In genomic region chr15:43746903-43747309, GRCh38 we compare ENCODE assay signal across 9 cellular contexts. TPM values are rescaled to one million over a fixed set of nuclear protein-coding genes. Genes with fewer than 3 reads are reported as not detected.
DNase-seq lines count a peak whose midpoint lies in the region; ATAC-seq, FAIRE-seq and TF ChIP-seq lines count a peak whose summit lies in the region.
"Not testable (repeated sequence)": the region's sequence is repeated elsewhere in the genome, so short reads cannot be mapped to it uniquely, and the experiment has no call there.
"Had no signal": no experiment of that assay in that cellular context is flagged by ENCODE, and none has a peak within 500 bp of the region (broad histone marks: within the 10 kb centered on the region; RNA-seq: fewer than 3 reads in every experiment).

No MANE protein-coding gene starts in this region.

- not testable (repeated sequence) for TF ChIP-seq CTCF in keratinocyte (optimal IDR thresholded peaks at IDR 0.05 in 1 of 3, IDR thresholded peaks at IDR 0.05 in 1 of 3, conservative IDR thresholded peaks at IDR 0.05 in 1 of 3; ENCODE audit: extremely low read depth in 1 of 3, insufficient read depth in 2 of 3, low read length in 3 of 3); psoas muscle (IDR thresholded peaks at IDR 0.05)

- dilution Hi-C loops in keratinocyte (cut with MboI; ENCODE audit: extremely low pct_ligation_motif_present, low sequenced_read_pairs) = not testable (repeated sequence)

- H3K9ac ChIP-seq in keratinocyte (ENCODE audit: control insufficient read depth, extremely low read depth, insufficient read depth, low read length) = peak overlapping the region; percentile 94

- in situ Hi-C loops in ACHN (cut with HindIII; ENCODE audit: low pct_ligation_motif_present, low pct_unique_long_range_greater_than_20kb, low sequenced_read_pairs) = not testable (repeated sequence)

- H3K27ac Mint-ChIP-seq in activated CD4-positive, alpha-beta T cell treated with anti-CD3 and anti-CD28 coated beads, Interleukin-2, amount 10 ng/mL, durations not matched to agents 7 days and 5 days = peak overlapping the region; percentile 99

- H3K4me3 ChIP-seq in ectodermal cell (ENCODE audit: insufficient read depth, low read depth, low read length) = peak overlapping the region; percentile 74
- peak overlapping the region; percentile 74 to 91 (median 78) for H3K4me3 ChIP-seq in keratinocyte (ENCODE audit: control insufficient read depth in 2 of 3, extremely low read depth in 1 of 3, insufficient read depth in 2 of 3, low read depth in 1 of 3, low read length in 3 of 3)
- peak overlapping the region; percentile 86 for H3K4me3 ChIP-seq in psoas muscle

- not testable (repeated sequence) for H3K4me1 ChIP-seq in ectodermal cell (ENCODE audit: control insufficient read depth, insufficient read depth, low read length); psoas muscle
- H3K4me1 ChIP-seq in keratinocyte (ENCODE audit: control insufficient read depth, extremely low read depth, insufficient read depth, low read length) = peaks cover 25% of the 10 kb centered on the region

- H3K4me1 Mint-ChIP-seq in activated CD4-positive, alpha-beta T cell treated with anti-CD3 and anti-CD28 coated beads, Interleukin-2, amount 10 ng/mL, durations not matched to agents 7 days and 5 days = peaks cover 40% of the 10 kb centered on the region

- H3K4me2 ChIP-seq in keratinocyte (ENCODE audit: control insufficient read depth, extremely low read depth, insufficient read depth, low read depth, low read length) = peak overlapping the region; percentile 86

- not testable (repeated sequence) for H3K27me3 Mint-ChIP-seq in activated CD4-positive, alpha-beta T cell treated with anti-CD3 and anti-CD28 coated beads, Interleukin-2, amount 10 ng/mL, durations not matched to agents 7 days and 5 days

- H4K20me1 ChIP-seq in keratinocyte (ENCODE audit: control insufficient read depth, extremely low read depth, insufficient read depth, low read length) = peaks cover 23% of the 10 kb centered on the region

- peaks cover 55% of the 10 kb centered on the region for H3K79me2 ChIP-seq in keratinocyte (ENCODE audit: control insufficient read depth, insufficient read depth, low read length)

- H3K9me3 Mint-ChIP-seq in activated CD4-positive, alpha-beta T cell treated with anti-CD3 and anti-CD28 coated beads, Interleukin-2, amount 10 ng/mL, durations not matched to agents 7 days and 5 days = not testable (repeated sequence)

- intact Hi-C loops in psoas muscle (cut with DNase I) = not testable (repeated sequence)

- H3K27ac ChIP-seq in ectodermal cell (ENCODE audit: insufficient read depth, low read depth, low read length, poor library complexity, severe bottlenecking) = peak overlapping the region; percentile 76
- H3K27ac ChIP-seq in keratinocyte (ENCODE audit: control insufficient read depth, insufficient read depth, low read length) = peak overlapping the region; percentile 85
- peak overlapping the region; percentile 92 for H3K27ac ChIP-seq in psoas muscle

- H3K9me1 ChIP-seq in keratinocyte (ENCODE audit: control insufficient read depth, extremely low read depth, insufficient read depth, low read length) = not testable (repeated sequence)

- POLR2A ChIA-PET in activated CD4-positive, alpha-beta T cell treated with anti-CD3 and anti-CD28 coated beads, Interleukin-2, amount 10 ng/mL, durations not matched to agents 7 days and 5 days (lab: Charles Lee) = not testable (repeated sequence)

- peaks cover 22% of the 10 kb centered on the region for H3K36me3 Mint-ChIP-seq in activated CD4-positive, alpha-beta T cell treated with anti-CD3 and anti-CD28 coated beads, Interleukin-2, amount 10 ng/mL, durations not matched to agents 7 days and 5 days (ENCODE audit: low read depth)

- ATAC-seq in GM19324 (IDR thresholded peaks at IDR 0.05; ENCODE audit: low FRiP score, unreplicated experiment) (peak; percentile 21), HG03139 (IDR thresholded peaks at IDR 0.05; ENCODE audit: unreplicated experiment) (peak; percentile 10), psoas muscle (peak; percentile 32 to 52 (median 42))

- not testable (repeated sequence) for H3K9me3 ChIP-seq in ectodermal cell (ENCODE audit: control insufficient read depth, low read length); keratinocyte (ENCODE audit: control insufficient read depth, low read depth, low read length); psoas muscle

- H3K36me3 ChIP-seq in ectodermal cell (ENCODE audit: control insufficient read depth, insufficient read depth, low read length); keratinocyte (ENCODE audit: control insufficient read depth in 2 of 2, extremely low read depth in 1 of 2, insufficient read depth in 2 of 2, low read length in 2 of 2); psoas muscle (ENCODE audit: insufficient read depth in 1 of 2, low read depth in 1 of 2): not testable (repeated sequence)

- H2AFZ ChIP-seq in keratinocyte (ENCODE audit: control insufficient read depth, low read length) = not testable (repeated sequence)

- DNase-seq in ACHN (peak; percentile 12), NCI-H774 (lab: John Stamatoyannopoulos, UW) (peak; percentile 4)
- peak; percentile 12 for DNase-seq in activated CD4-positive, alpha-beta T cell treated with anti-CD3 and anti-CD28 coated beads, Interleukin-2, amount 10 ng/mL, durations not matched to agents 7 days and 5 days
- not testable (repeated sequence) for DNase-seq in keratinocyte (ENCODE audit: low read depth, low spot score); psoas muscle

- peak overlapping the region; percentile 98 for H3K4me3 Mint-ChIP-seq in activated CD4-positive, alpha-beta T cell treated with anti-CD3 and anti-CD28 coated beads, Interleukin-2, amount 10 ng/mL, durations not matched to agents 7 days and 5 days

- CTCF ChIA-PET in activated CD4-positive, alpha-beta T cell treated with anti-CD3 and anti-CD28 coated beads, Interleukin-2, amount 10 ng/mL, durations not matched to agents 7 days and 5 days (lab: Charles Lee) = interaction anchor here (1.2 to 1.3 kb wide), 2 partner anchors 10 to 30 kb away, joined by 3 read pairs; partner anchors contain the start of gene ELL3

- H3K27me3 ChIP-seq in ectodermal cell (ENCODE audit: control insufficient read depth, insufficient read depth, low read length, poor library complexity, severe bottlenecking); keratinocyte (ENCODE audit: control insufficient read depth, extremely low read depth, insufficient read depth, low read length); psoas muscle (ENCODE audit: insufficient read depth in 3 of 3, low read length in 2 of 3): not testable (repeated sequence)

- 0 to 1% methylated on average over 11 to 12 of the region's 12 CpGs for WGBS in ectodermal cell, 2 experiments
- WGBS in psoas muscle, 3 donors = 1 to 7% (median 2%) methylated on average over 9 to 12 of the region's 12 CpGs

- peak; percentile 60 for FAIRE-seq in keratinocyte (lab: Jason Lieb, UNC)

RNA-seq across cellular contexts. Expression of gene PDIA3, which starts 0.7 kb away (rescaled TPM):
- total RNA-seq in activated CD4-positive, alpha-beta T cell treated with anti-CD3 and anti-CD28 coated beads, Interleukin-2, amount 10 ng/mL, durations not matched to agents 7 days and 5 days = 100 to 1,000 TPM; 304 to 330 TPM
- polyA plus RNA-seq in ectodermal cell (2013, experiment 1 of 4) = 501 TPM
- polyA plus RNA-seq in ectodermal cell (2013, experiment 2 of 4) = 450 TPM
- 390 TPM for polyA plus RNA-seq in ectodermal cell (2013, experiment 3 of 4)
- 389 TPM for polyA plus RNA-seq in ectodermal cell (2013, experiment 4 of 4)
- polyA plus RNA-seq in keratinocyte (124 to 353 TPM (median 338 TPM) in 3 replicates), psoas muscle (10 to 100 TPM; 48.0 to 89.0 (median 50.0) TPM)
- polyA plus RNA-seq in keratinocyte (2011; ENCODE audit: low read depth) = 419 TPM
- 150 and 192 TPM in 2 replicates for polyA plus RNA-seq in keratinocyte (2011; cell fraction: cytosol; rRNA removed)
- polyA plus RNA-seq in keratinocyte (2011; cell fraction: nucleus; rRNA removed) = 518 and 549 TPM in 2 replicates
- 261 and 703 TPM in 2 replicates for polyA plus RNA-seq in keratinocyte (2012; ENCODE audit: low replicate concordance)
- polyA minus RNA-seq in keratinocyte = 22.4 to 78.3 TPM (median 43.8 TPM) in 3 replicates
- 98.8 TPM for polyA minus RNA-seq in keratinocyte (2011; cell fraction: cytosol; rRNA and poly(A)+ RNA removed)
- 72.3 and 180 TPM in 2 replicates for polyA minus RNA-seq in keratinocyte (2011; cell fraction: nucleus; rRNA and poly(A)+ RNA removed)
- total RNA-seq in psoas muscle = 10 to 100 TPM; 49.5 to 81.9 (median 66.7) TPM

RNA-seq across cellular contexts. Expression of gene ELL3, which starts 29.9 kb away (rescaled TPM):
- 1 to 10 TPM; 2.5 to 2.9 TPM for total RNA-seq in activated CD4-positive, alpha-beta T cell treated with anti-CD3 and anti-CD28 coated beads, Interleukin-2, amount 10 ng/mL, durations not matched to agents 7 days and 5 days
- 1.1 TPM for polyA plus RNA-seq in ectodermal cell (2013, experiment 1 of 4)
- 1.2 TPM for polyA plus RNA-seq in ectodermal cell (2013, experiment 2 of 4)
- polyA plus RNA-seq in ectodermal cell (2013, experiment 3 of 4) = 1.2 TPM
- 2.8 TPM for polyA plus RNA-seq in ectodermal cell (2013, experiment 4 of 4)
- 10.6 to 52.2 TPM (median 17.9 TPM) in 3 replicates for polyA plus RNA-seq in keratinocyte
- 28.3 TPM for polyA plus RNA-seq in keratinocyte (2011; ENCODE audit: low read depth)
- 25.9 and 27.2 TPM in 2 replicates for polyA plus RNA-seq in keratinocyte (2011; cell fraction: cytosol; rRNA removed)
- 50.6 and 51.3 TPM in 2 replicates for polyA plus RNA-seq in keratinocyte (2011; cell fraction: nucleus; rRNA removed)
- 10.4 and 22.5 TPM in 2 replicates for polyA plus RNA-seq in keratinocyte (2012; ENCODE audit: low replicate concordance)
- polyA minus RNA-seq in keratinocyte = 17.1 to 57.7 TPM (median 25.7 TPM) in 3 replicates
- polyA minus RNA-seq in keratinocyte (2011; cell fraction: cytosol; rRNA and poly(A)+ RNA removed) = 29.7 TPM
- polyA minus RNA-seq in keratinocyte (2011; cell fraction: nucleus; rRNA and poly(A)+ RNA removed) = 22.2 and 25.0 TPM in 2 replicates
- 1 to 10 TPM; 1.3 to 8.5 (median 2.3) TPM for total RNA-seq in psoas muscle
- 1 to 10 TPM; 1.5 to 4.6 (median 4.1) TPM for polyA plus RNA-seq in psoas muscle

RNA-seq across cellular contexts. Expression of gene SERF2, which starts 45.2 kb away (rescaled TPM):
- total RNA-seq in activated CD4-positive, alpha-beta T cell treated with anti-CD3 and anti-CD28 coated beads, Interleukin-2, amount 10 ng/mL, durations not matched to agents 7 days and 5 days = 100 to 1,000 TPM; 956 to 981 TPM
- polyA plus RNA-seq in ectodermal cell (2013, experiment 1 of 4) = 666 TPM
- polyA plus RNA-seq in ectodermal cell (2013, experiment 2 of 4) = 569 TPM
- polyA plus RNA-seq in ectodermal cell (2013, experiment 3 of 4) = 632 TPM
- polyA plus RNA-seq in ectodermal cell (2013, experiment 4 of 4) = 697 TPM
- polyA plus RNA-seq in keratinocyte = 534 to 968 TPM (median 719 TPM) in 3 replicates
- 322 TPM for polyA plus RNA-seq in keratinocyte (2011; ENCODE audit: low read depth)
- polyA plus RNA-seq in keratinocyte (2011; cell fraction: cytosol; rRNA removed) = 946 and 1,578 TPM in 2 replicates
- polyA plus RNA-seq in keratinocyte (2011; cell fraction: nucleus; rRNA removed) = 342 and 481 TPM in 2 replicates
- polyA plus RNA-seq in keratinocyte (2012; ENCODE audit: low replicate concordance) = 796 and 1,089 TPM in 2 replicates
- polyA minus RNA-seq in keratinocyte = 191 to 493 TPM (median 480 TPM) in 3 replicates
- 254 TPM for polyA minus RNA-seq in keratinocyte (2011; cell fraction: cytosol; rRNA and poly(A)+ RNA removed)
- 50.3 and 53.9 TPM in 2 replicates for polyA minus RNA-seq in keratinocyte (2011; cell fraction: nucleus; rRNA and poly(A)+ RNA removed)
- 1,000 to 10,000 TPM in 1 of 4 donors, 100 to 1,000 TPM in 3; 471 to 1,023 (median 623) TPM for total RNA-seq in psoas muscle
- polyA plus RNA-seq in psoas muscle = 1,000 to 10,000 TPM; 1,091 to 1,648 (median 1,147) TPM

RNA-seq across cellular contexts. Expression of gene SERINC4, which starts 53.1 kb away (rescaled TPM):
- total RNA-seq in activated CD4-positive, alpha-beta T cell treated with anti-CD3 and anti-CD28 coated beads, Interleukin-2, amount 10 ng/mL, durations not matched to agents 7 days and 5 days = under 1 TPM; 0.37 to 0.50 TPM
- polyA plus RNA-seq in ectodermal cell (2013, experiment 1 of 4) = not detected
- 0.09 TPM for polyA plus RNA-seq in ectodermal cell (2013, experiment 2 of 4)
- 0.11 TPM for polyA plus RNA-seq in ectodermal cell (2013, experiment 3 of 4)
- 0.24 TPM for polyA plus RNA-seq in ectodermal cell (2013, experiment 4 of 4)
- 0.05 to 0.14 TPM in 2 of 3 replicates, not detected in the other for polyA plus RNA-seq in keratinocyte
- polyA plus RNA-seq in keratinocyte (2011; ENCODE audit: low read depth) = 0.17 TPM
- not detected in 2 replicates for polyA plus RNA-seq in keratinocyte (2011; cell fraction: cytosol; rRNA removed)
- polyA plus RNA-seq in keratinocyte (2011; cell fraction: nucleus; rRNA removed) = 0.08 and 0.09 TPM in 2 replicates
- not detected in 2 replicates for polyA plus RNA-seq in keratinocyte (2012; ENCODE audit: low replicate concordance)
- not detected in 3 replicates for polyA minus RNA-seq in keratinocyte
- polyA minus RNA-seq in keratinocyte (2011; cell fraction: cytosol; rRNA and poly(A)+ RNA removed) = not detected
- not detected in 2 replicates for polyA minus RNA-seq in keratinocyte (2011; cell fraction: nucleus; rRNA and poly(A)+ RNA removed)
- total RNA-seq in psoas muscle = under 1 TPM; 0.18 to 0.30 (median 0.21) TPM
- polyA plus RNA-seq in psoas muscle = under 1 TPM; 0.15 to 0.93 (median 0.57) TPM

RNA-seq across cellular contexts. Expression of gene CKMT1A, which starts 53.2 kb away (rescaled TPM):
- not detected for total RNA-seq in activated CD4-positive, alpha-beta T cell treated with anti-CD3 and anti-CD28 coated beads, Interleukin-2, amount 10 ng/mL, durations not matched to agents 7 days and 5 days
- 6.9 TPM for polyA plus RNA-seq in ectodermal cell (2013, experiment 1 of 4)
- polyA plus RNA-seq in ectodermal cell (2013, experiment 2 of 4) = 6.8 TPM
- 9.5 TPM for polyA plus RNA-seq in ectodermal cell (2013, experiment 3 of 4)
- polyA plus RNA-seq in ectodermal cell (2013, experiment 4 of 4) = 4.3 TPM
- polyA plus RNA-seq in keratinocyte = 47.4 to 70.1 TPM (median 60.0 TPM) in 3 replicates
- 32.1 TPM for polyA plus RNA-seq in keratinocyte (2011; ENCODE audit: low read depth)
- polyA plus RNA-seq in keratinocyte (2011; cell fraction: cytosol; rRNA removed) = 52.6 and 55.7 TPM in 2 replicates
- 90.0 and 118 TPM in 2 replicates for polyA plus RNA-seq in keratinocyte (2011; cell fraction: nucleus; rRNA removed)
- 33.9 and 45.7 TPM in 2 replicates for polyA plus RNA-seq in keratinocyte (2012; ENCODE audit: low replicate concordance)
- polyA minus RNA-seq in keratinocyte = 78.6 to 120 TPM (median 109 TPM) in 3 replicates
- 47.6 TPM for polyA minus RNA-seq in keratinocyte (2011; cell fraction: cytosol; rRNA and poly(A)+ RNA removed)
- 17.3 and 54.5 TPM in 2 replicates for polyA minus RNA-seq in keratinocyte (2011; cell fraction: nucleus; rRNA and poly(A)+ RNA removed)
- total RNA-seq in psoas muscle = not detected
- under 1 TPM; 0.03 to 0.14 (median 0.12) TPM for polyA plus RNA-seq in psoas muscle
- total RNA-seq: activated CD8-positive, alpha-beta memory T cell treated with anti-CD3 and anti-CD28 coated beads for 36 hours had no signal
